ENCODE assay signal across 15 cellular contexts in the genomic region with DNA sequence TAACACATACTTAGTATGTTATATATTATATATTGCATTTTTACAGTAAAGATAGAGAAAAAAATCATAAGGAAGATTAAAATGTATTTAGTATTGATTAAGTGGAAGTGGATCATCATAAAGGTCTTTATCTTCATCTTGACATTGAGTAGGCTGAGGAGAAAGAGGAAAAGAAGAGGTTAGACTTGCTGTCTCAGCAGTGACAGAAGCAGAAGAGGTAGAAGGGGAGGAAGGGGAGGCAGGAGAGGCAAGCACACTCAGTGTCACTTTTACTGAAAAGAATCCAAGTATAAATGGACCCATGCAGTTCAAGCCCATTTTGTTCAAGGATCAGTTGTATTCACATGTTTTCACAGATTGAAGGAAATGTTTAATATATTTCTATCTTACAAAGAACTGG.
"Had no signal": no experiment of that assay in that cellular context is flagged by ENCODE, and none has a peak within 500 bp of the region (broad histone marks: within the 10 kb centered on the region; RNA-seq: fewer than 3 reads in every experiment).

No MANE protein-coding gene starts in this region.

- DNase-seq: activated CD4-positive, alpha-beta T cell treated with anti-CD3 and anti-CD28 coated beads for 1 hour; activated CD4-positive, alpha-beta T cell treated with anti-CD3 and anti-CD28 coated beads, Interleukin-2, amount 50 U/mL, for 48 hours; activated naive CD4-positive, alpha-beta T cell treated with anti-CD3 and anti-CD28 coated beads for 36 hours; activated naive CD8-positive, alpha-beta T cell treated with anti-CD3 and anti-CD28 coated beads, Interleukin-2, amount 50 U/mL, for 24 hours; activated T-cell treated with anti-CD3 and anti-CD28 coated beads, Interleukin-2, amount 50 U/mL, for 1 hour; brain microvascular endothelial cell; effector CD4-positive, alpha-beta T cell; mammary epithelial cell; retina; stimulated activated naive CD4-positive, alpha-beta T cell; tibial artery; WERI-Rb-1 had no signal

- H3K27ac Mint-ChIP-seq: activated naive CD4-positive, alpha-beta T cell treated with anti-CD3 and anti-CD28 coated beads for 36 hours; activated naive CD8-positive, alpha-beta T cell treated with anti-CD3 and anti-CD28 coated beads, Interleukin-2, amount 50 U/mL, for 24 hours; activated T-helper 17 cell treated with anti-CD3 and anti-CD28 coated beads, Interleukin-2, amount 50 U/mL, for 72 hours had no signal

- H3K4me3 Mint-ChIP-seq: activated naive CD4-positive, alpha-beta T cell treated with anti-CD3 and anti-CD28 coated beads for 36 hours; activated naive CD8-positive, alpha-beta T cell treated with anti-CD3 and anti-CD28 coated beads, Interleukin-2, amount 50 U/mL, for 24 hours; activated T-helper 17 cell treated with anti-CD3 and anti-CD28 coated beads, Interleukin-2, amount 50 U/mL, for 72 hours; central memory CD8-positive, alpha-beta T cell had no signal

- H3K27me3 Mint-ChIP-seq: activated naive CD8-positive, alpha-beta T cell treated with anti-CD3 and anti-CD28 coated beads, Interleukin-2, amount 50 U/mL, for 24 hours; activated T-helper 17 cell treated with anti-CD3 and anti-CD28 coated beads, Interleukin-2, amount 50 U/mL, for 72 hours had no signal

- H3K9me3 Mint-ChIP-seq: activated naive CD4-positive, alpha-beta T cell treated with anti-CD3 and anti-CD28 coated beads for 36 hours; activated naive CD8-positive, alpha-beta T cell treated with anti-CD3 and anti-CD28 coated beads, Interleukin-2, amount 50 U/mL, for 24 hours; activated T-helper 17 cell treated with anti-CD3 and anti-CD28 coated beads, Interleukin-2, amount 50 U/mL, for 72 hours; central memory CD8-positive, alpha-beta T cell had no signal

- H3K27ac ChIP-seq: brain microvascular endothelial cell, coronary artery, tibial artery, WERI-Rb-1 had no signal
